1 cellular context compared by ENCODE assay signal in genomic region chr2:120680136-120680761, GRCh38.
TF ChIP-seq lines count a peak whose summit lies in the region.

No MANE protein-coding gene starts in this region.

TF ChIP-seq in HEK293, 187 proteins besides CTCF, POLR2A, EP300 and RAD21 (continued from another document):
- TF ChIP-seq, protein P1, sequence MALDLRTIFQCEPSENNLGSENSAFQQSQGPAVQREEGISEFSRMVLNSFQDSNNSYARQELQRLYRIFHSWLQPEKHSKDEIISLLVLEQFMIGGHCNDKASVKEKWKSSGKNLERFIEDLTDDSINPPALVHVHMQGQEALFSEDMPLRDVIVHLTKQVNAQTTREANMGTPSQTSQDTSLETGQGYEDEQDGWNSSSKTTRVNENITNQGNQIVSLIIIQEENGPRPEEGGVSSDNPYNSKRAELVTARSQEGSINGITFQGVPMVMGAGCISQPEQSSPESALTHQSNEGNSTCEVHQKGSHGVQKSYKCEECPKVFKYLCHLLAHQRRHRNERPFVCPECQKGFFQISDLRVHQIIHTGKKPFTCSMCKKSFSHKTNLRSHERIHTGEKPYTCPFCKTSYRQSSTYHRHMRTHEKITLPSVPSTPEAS (tag by site-specific recombination; IDR thresholded peaks at IDR 0.05): peak; percentile 97
- TF ChIP-seq ZSCAN30 (tag by site-specific recombination; IDR thresholded peaks at IDR 0.05): no peak
- no peak for TF ChIP-seq GLIS1 (tag by site-specific recombination; IDR thresholded peaks at IDR 0.05)
- TF ChIP-seq ZNF223 (tag by site-specific recombination; IDR thresholded peaks at IDR 0.05): no peak
- no peak for TF ChIP-seq SCRT1 (tag by site-specific recombination; IDR thresholded peaks at IDR 0.05; ENCODE audit: borderline replicate concordance)
- no peak for TF ChIP-seq ZNF692 (tag by site-specific recombination; IDR thresholded peaks at IDR 0.05)
- 0 out of 2 replicates have a peak, but pooled peaks have one; percentile 40 for TF ChIP-seq ZNF2 (tag by site-specific recombination; IDR thresholded peaks at IDR 0.05)
- TF ChIP-seq ZNF621 (tag by site-specific recombination; IDR thresholded peaks at IDR 0.05): no peak
- TF ChIP-seq ZNF184 (tag by site-specific recombination; IDR thresholded peaks at IDR 0.05): no peak
- TF ChIP-seq ZNF629 (tag by site-specific recombination; IDR thresholded peaks at IDR 0.05): no peak
- no peak for TF ChIP-seq GLIS2 (tag by site-specific recombination; IDR thresholded peaks at IDR 0.05)
- 0 out of 2 replicates have a peak, but pooled peaks have one; percentile 46 for TF ChIP-seq ZNF391 (tag by site-specific recombination; IDR thresholded peaks at IDR 0.05; ENCODE audit: borderline replicate concordance, low read depth)
- TF ChIP-seq ZNF776 (tag by site-specific recombination; IDR thresholded peaks at IDR 0.05; ENCODE audit: borderline replicate concordance): no peak
- TF ChIP-seq PRDM6 (tag by site-specific recombination; IDR thresholded peaks at IDR 0.05): no peak
